Comparison of ENCODE assay signal across 38 cellular contexts in the genomic region with DNA sequence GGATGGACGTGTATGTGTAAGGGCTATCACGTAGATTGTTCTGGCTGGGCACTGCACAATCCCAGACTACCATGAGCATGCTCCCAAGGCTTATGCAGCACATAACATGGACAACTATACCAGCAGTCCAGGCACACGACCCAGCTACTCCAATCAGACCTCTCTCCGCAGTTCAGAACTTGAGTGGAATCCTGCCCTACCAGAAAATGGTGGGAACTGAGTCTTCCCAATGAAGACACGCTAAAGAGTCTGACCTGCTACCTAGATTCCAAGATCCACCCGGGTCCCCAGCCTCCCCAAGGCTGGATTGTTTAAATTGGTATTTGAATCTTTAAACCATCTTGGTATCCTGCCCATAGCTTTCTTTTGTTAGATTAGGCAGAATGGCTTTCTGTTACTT.
"Had no signal": no experiment of that assay in that cellular context is flagged by ENCODE, and none has a peak within 500 bp of the region (broad histone marks: within the 10 kb centered on the region; RNA-seq: fewer than 3 reads in every experiment).

No MANE protein-coding gene starts in this region.

- H3K27me3 ChIP-seq: adrenal gland, ascending aorta, body of pancreas, brain microvascular endothelial cell, breast epithelium, cardiac muscle cell had no signal

- H3K27me3 Mint-ChIP-seq: activated naive CD4-positive, alpha-beta T cell treated with anti-CD3 and anti-CD28 coated beads, Interleukin-2, amount 10 ng/mL, durations not matched to agents 7 days and 5 days; activated naive CD8-positive, alpha-beta T cell treated with anti-CD3 and anti-CD28 coated beads, Interleukin-2, amount 10 ng/mL, durations not matched to agents 7 days and 5 days; brain had no signal

- H3K4me1 Mint-ChIP-seq: activated naive CD4-positive, alpha-beta T cell treated with anti-CD3 and anti-CD28 coated beads, Interleukin-2, amount 10 ng/mL, durations not matched to agents 7 days and 5 days; activated naive CD4-positive, alpha-beta T cell treated with anti-CD3 and anti-CD28 coated beads, Interleukin-2, amount 50 U/mL, for 24 hours; activated naive CD8-positive, alpha-beta T cell treated with anti-CD3 and anti-CD28 coated beads for 36 hours; activated naive CD8-positive, alpha-beta T cell treated with anti-CD3 and anti-CD28 coated beads, Interleukin-2, amount 10 ng/mL, durations not matched to agents 7 days and 5 days; activated naive CD8-positive, alpha-beta T cell treated with anti-CD3 and anti-CD28 coated beads, Interleukin-2, amount 50 U/mL, for 24 hours; activated T-helper 17 cell treated with anti-CD3 and anti-CD28 coated beads, Interleukin-2, amount 50 U/mL, for 72 hours; brain; central memory CD8-positive, alpha-beta T cell had no signal

- H3K9me3 ChIP-seq: adrenal gland, ascending aorta, body of pancreas, breast epithelium had no signal

- H3K9me3 Mint-ChIP-seq: activated naive CD4-positive, alpha-beta T cell treated with anti-CD3 and anti-CD28 coated beads, Interleukin-2, amount 10 ng/mL, durations not matched to agents 7 days and 5 days; activated naive CD4-positive, alpha-beta T cell treated with anti-CD3 and anti-CD28 coated beads, Interleukin-2, amount 50 U/mL, for 24 hours; activated naive CD8-positive, alpha-beta T cell treated with anti-CD3 and anti-CD28 coated beads for 36 hours; activated naive CD8-positive, alpha-beta T cell treated with anti-CD3 and anti-CD28 coated beads, Interleukin-2, amount 50 U/mL, for 24 hours; activated T-cell treated with anti-CD3 and anti-CD28 coated beads, Interleukin-2, amount 50 U/mL, for 24 hours; activated T-cell treated with anti-CD3 and anti-CD28 coated beads, Interleukin-2, amount 50 U/mL, for 4 hours; activated T-helper 1 cell treated with anti-CD3 and anti-CD28 coated beads, Interleukin-12 subunit alpha, Interleukin-12 subunit beta, Interleukin-2, Interleukin-4 antibody, amounts not matched to agents 30 ng/mL and 10 ng/mL and 1 ng/mL, durations not matched to agents 14 hours and 24 hours and 36 hours; activated T-helper 2 cell treated with anti-CD3 and anti-CD28 coated beads, Interferon-gamma antibody, Interleukin-2, Interleukin-4, amounts not matched to agents 10 μg/mL and 5 μg/mL and 100 μg/mL, durations not matched to agents 14 hours and 24 hours and 36 hours; central memory CD8-positive, alpha-beta T cell had no signal

- H3K36me3 ChIP-seq: adrenal gland, ascending aorta, brain microvascular endothelial cell, breast epithelium, cardiac muscle cell had no signal

- H3K27ac Mint-ChIP-seq: activated naive CD4-positive, alpha-beta T cell treated with anti-CD3 and anti-CD28 coated beads for 36 hours; activated naive CD4-positive, alpha-beta T cell treated with anti-CD3 and anti-CD28 coated beads, Interleukin-2, amount 10 ng/mL, durations not matched to agents 7 days and 5 days; activated naive CD4-positive, alpha-beta T cell treated with anti-CD3 and anti-CD28 coated beads, Interleukin-2, amount 50 U/mL, for 24 hours; activated naive CD4-positive, alpha-beta T cell treated with anti-CD3 and anti-CD28 coated beads, Interleukin-2, amount 50 U/mL, for 72 hours; activated naive CD8-positive, alpha-beta T cell; activated naive CD8-positive, alpha-beta T cell treated with anti-CD3 and anti-CD28 coated beads for 36 hours; activated naive CD8-positive, alpha-beta T cell treated with anti-CD3 and anti-CD28 coated beads, Interleukin-2, amount 10 ng/mL, durations not matched to agents 7 days and 5 days; activated naive CD8-positive, alpha-beta T cell treated with anti-CD3 and anti-CD28 coated beads, Interleukin-2, amount 50 U/mL, for 24 hours; activated T-cell treated with anti-CD3 and anti-CD28 coated beads, Interleukin-2, amount 50 U/mL, for 24 hours; activated T-cell treated with anti-CD3 and anti-CD28 coated beads, Interleukin-2, amount 50 U/mL, for 72 hours; activated T-helper 1 cell treated with anti-CD3 and anti-CD28 coated beads, Interleukin-12 subunit alpha, Interleukin-12 subunit beta, Interleukin-2, Interleukin-4 antibody, amounts not matched to agents 30 ng/mL and 10 ng/mL and 1 ng/mL, durations not matched to agents 14 hours and 24 hours and 36 hours; activated T-helper 17 cell treated with anti-CD3 and anti-CD28 coated beads, Interleukin-2, amount 50 U/mL, for 72 hours; activated T-helper 2 cell treated with anti-CD3 and anti-CD28 coated beads, Interferon-gamma antibody, Interleukin-2, Interleukin-4, amounts not matched to agents 10 μg/mL and 5 μg/mL and 100 μg/mL, durations not matched to agents 14 hours and 24 hours and 36 hours; brain had no signal

- ATAC-seq: activated naive CD4-positive, alpha-beta T cell treated with anti-CD3 and anti-CD28 coated beads, Interleukin-2, amount 50 U/mL, for 72 hours; activated naive CD8-positive, alpha-beta T cell treated with anti-CD3 and anti-CD28 coated beads, Interleukin-2, amount 50 U/mL, for 24 hours; activated T-cell treated with anti-CD3 and anti-CD28 coated beads, Interleukin-2, amount 50 U/mL, for 4 hours; activated T-cell treated with anti-CD3 and anti-CD28 coated beads, Interleukin-2, amount 50 U/mL, for 72 hours; activated T-helper 17 cell treated with anti-CD3 and anti-CD28 coated beads, Interleukin-2, amount 50 U/mL, for 72 hours; body of pancreas had no signal

- H3K27ac ChIP-seq: adrenal gland, ascending aorta, body of pancreas, brain microvascular endothelial cell, breast epithelium, cardiac muscle cell had no signal

- DNase-seq: activated effector memory CD4-positive, alpha-beta T cell treated with anti-CD3 and anti-CD28 coated beads, Interleukin-2, amount 50 U/mL, for 16 hours; activated effector memory CD4-positive, alpha-beta T cell treated with Interleukin-2 at 50 U/mL for 16 hours; activated gamma-delta T cell; activated gamma-delta T cell treated with Interleukin-2 at 50 U/mL for 16 hours; activated naive CD4-positive, alpha-beta T cell; activated naive CD4-positive, alpha-beta T cell treated with anti-CD3 and anti-CD28 coated beads for 36 hours; activated naive CD4-positive, alpha-beta T cell treated with anti-CD3 and anti-CD28 coated beads, Interleukin-2, amount 10 ng/mL, durations not matched to agents 7 days and 5 days; activated naive CD4-positive, alpha-beta T cell treated with anti-CD3 and anti-CD28 coated beads, Interleukin-2, amount 50 U/mL, for 16 hours; activated naive CD4-positive, alpha-beta T cell treated with Interleukin-2 at 50 U/mL for 16 hours; activated naive CD8-positive, alpha-beta T cell treated with anti-CD3 and anti-CD28 coated beads for 36 hours; activated naive CD8-positive, alpha-beta T cell treated with anti-CD3 and anti-CD28 coated beads, Interleukin-2, amount 10 ng/mL, durations not matched to agents 7 days and 5 days; activated naive CD8-positive, alpha-beta T cell treated with anti-CD3 and anti-CD28 coated beads, Interleukin-2, amount 50 U/mL, for 24 hours; activated T-cell treated with anti-CD3 and anti-CD28 coated beads, Interleukin-2, amount 50 U/mL, for 1 hour; activated T-cell treated with anti-CD3 and anti-CD28 coated beads, Interleukin-2, amount 50 U/mL, for 24 hours; activated T-cell treated with anti-CD3 and anti-CD28 coated beads, Interleukin-2, amount 50 U/mL, for 4 hours; activated T-cell treated with anti-CD3 and anti-CD28 coated beads, Interleukin-2, amount 50 U/mL, for 48 hours; activated T-cell treated with anti-CD3 and anti-CD28 coated beads, Interleukin-2, amount 50 U/mL, for 72 hours; adrenal gland; amniotic stem cell; amygdala; anterior cingulate cortex; aorta; body of pancreas; brain microvascular endothelial cell; caudate nucleus; central memory CD4-positive, alpha-beta T cell; cerebellar nuclear complex had no signal

- H3K4me1 ChIP-seq: adrenal gland, ascending aorta, body of pancreas, breast epithelium had no signal

- H3K4me3 Mint-ChIP-seq: activated naive CD4-positive, alpha-beta T cell treated with anti-CD3 and anti-CD28 coated beads for 36 hours; activated naive CD4-positive, alpha-beta T cell treated with anti-CD3 and anti-CD28 coated beads, Interleukin-2, amount 10 ng/mL, durations not matched to agents 7 days and 5 days; activated naive CD4-positive, alpha-beta T cell treated with anti-CD3 and anti-CD28 coated beads, Interleukin-2, amount 50 U/mL, for 24 hours; activated naive CD8-positive, alpha-beta T cell; activated naive CD8-positive, alpha-beta T cell treated with anti-CD3 and anti-CD28 coated beads for 36 hours; activated naive CD8-positive, alpha-beta T cell treated with anti-CD3 and anti-CD28 coated beads, Interleukin-2, amount 10 ng/mL, durations not matched to agents 7 days and 5 days; activated naive CD8-positive, alpha-beta T cell treated with anti-CD3 and anti-CD28 coated beads, Interleukin-2, amount 50 U/mL, for 24 hours; activated T-cell treated with anti-CD3 and anti-CD28 coated beads, Interleukin-2, amount 50 U/mL, for 24 hours; activated T-cell treated with anti-CD3 and anti-CD28 coated beads, Interleukin-2, amount 50 U/mL, for 4 hours; activated T-cell treated with anti-CD3 and anti-CD28 coated beads, Interleukin-2, amount 50 U/mL, for 72 hours; activated T-helper 1 cell treated with anti-CD3 and anti-CD28 coated beads, Interleukin-12 subunit alpha, Interleukin-12 subunit beta, Interleukin-2, Interleukin-4 antibody, amounts not matched to agents 30 ng/mL and 10 ng/mL and 1 ng/mL, durations not matched to agents 14 hours and 24 hours and 36 hours; activated T-helper 17 cell treated with anti-CD3 and anti-CD28 coated beads, Interleukin-2, amount 50 U/mL, for 72 hours; brain; central memory CD8-positive, alpha-beta T cell had no signal

- H3K4me3 ChIP-seq: adrenal gland, ascending aorta, body of pancreas, breast epithelium, cardiac muscle cell had no signal

- H3K36me3 Mint-ChIP-seq: activated naive CD4-positive, alpha-beta T cell treated with anti-CD3 and anti-CD28 coated beads, Interleukin-2, amount 10 ng/mL, durations not matched to agents 7 days and 5 days; activated naive CD4-positive, alpha-beta T cell treated with anti-CD3 and anti-CD28 coated beads, Interleukin-2, amount 50 U/mL, for 24 hours; activated naive CD8-positive, alpha-beta T cell treated with anti-CD3 and anti-CD28 coated beads for 36 hours; activated naive CD8-positive, alpha-beta T cell treated with anti-CD3 and anti-CD28 coated beads, Interleukin-2, amount 10 ng/mL, durations not matched to agents 7 days and 5 days; brain had no signal
